ENCODE assay signal across 9 cellular contexts in the genomic region with DNA sequence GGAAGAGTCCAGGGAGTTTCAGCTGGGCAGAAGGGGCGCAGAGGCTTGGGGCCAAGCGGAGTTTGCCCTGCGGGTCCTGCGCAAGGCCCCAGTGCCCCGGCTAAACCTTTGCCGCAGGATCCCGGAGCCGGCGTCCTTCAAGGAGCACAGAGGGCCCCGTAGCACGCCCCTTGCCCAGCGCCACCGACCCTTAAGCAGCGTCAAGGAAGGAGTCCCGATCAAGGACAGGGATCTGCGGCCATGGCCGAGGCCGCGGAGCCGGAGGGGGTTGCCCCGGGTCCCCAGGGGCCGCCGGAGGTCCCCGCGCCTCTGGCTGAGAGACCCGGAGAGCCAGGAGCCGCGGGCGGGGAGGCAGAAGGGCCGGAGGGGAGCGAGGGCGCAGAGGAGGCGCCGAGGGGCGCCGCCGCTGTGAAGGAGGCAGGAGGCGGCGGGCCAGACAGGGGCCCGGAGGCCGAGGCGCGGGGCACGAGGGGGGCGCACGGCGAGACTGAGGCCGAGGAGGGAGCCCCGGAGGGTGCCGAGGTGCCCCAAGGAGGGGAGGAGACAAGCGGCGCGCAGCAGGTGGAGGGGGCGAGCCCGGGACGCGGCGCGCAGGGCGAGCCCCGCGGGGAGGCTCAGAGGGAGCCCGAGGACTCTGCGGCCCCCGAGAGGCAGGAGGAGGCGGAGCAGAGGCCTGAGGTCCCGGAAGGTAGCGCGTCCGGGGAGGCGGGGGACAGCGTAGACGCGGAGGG. TPM values are rescaled to one million over a fixed set of nuclear protein-coding genes. Genes with fewer than 3 reads are reported as not detected.
DNase-seq lines count a peak whose midpoint lies in the region; ATAC-seq lines count a peak whose summit lies in the region.
"Had no signal": no experiment of that assay in that cellular context is flagged by ENCODE, and none has a peak within 500 bp of the region (broad histone marks: within the 10 kb centered on the region; RNA-seq: fewer than 3 reads in every experiment).

No MANE protein-coding gene starts in this region.

- H3K4me1 ChIP-seq in HUES64 (ENCODE audit: insufficient read depth, low read length) (0 out of 2 replicates have a peak, but pooled peaks cover 3% of the 10 kb centered on the region), esophagus (ENCODE audit: control insufficient read depth in 2 of 2, insufficient read depth in 2 of 2, low read length in 1 of 2) (peaks cover 2 to 4% of the 10 kb centered on the region in 2 donors), trophoblast cell (ENCODE audit: control insufficient read depth in 1 of 2, insufficient read depth in 2 of 2, low read length in 2 of 2) (peaks cover 9 to 13% of the 10 kb centered on the region in 2 experiments)

- no peak overlapping the region for H3K27ac ChIP-seq in HUES64 (ENCODE audit: low read depth, low read length)
- no peak overlapping the region for H3K27ac ChIP-seq in esophagus (ENCODE audit: low read depth in 2 of 2, low read length in 1 of 2)
- H3K27ac ChIP-seq in trophoblast cell (ENCODE audit: low read depth, low read length): no peak overlapping the region

- no peak overlapping the region for H2BK12ac ChIP-seq in trophoblast cell (ENCODE audit: low read length)

- no peak overlapping the region for H2AFZ ChIP-seq in trophoblast cell (ENCODE audit: insufficient read depth, low read length, poor library complexity)

- H3K18ac ChIP-seq in trophoblast cell (ENCODE audit: low read length): no peak overlapping the region

- H3K9ac ChIP-seq in HUES64 (ENCODE audit: low read depth, low read length) (peak overlapping the region; percentile 68; the same call in 1 of the 2 replicates), trophoblast cell (ENCODE audit: low read length) (no peak overlapping the region)

- H3K4me2 ChIP-seq in trophoblast cell (ENCODE audit: low read length): peak overlapping the region; percentile 62

- H3K79me1 ChIP-seq in trophoblast cell (ENCODE audit: low read length): no peaks in the 10 kb centered on the region

- H3K36me3 ChIP-seq in HUES64 (ENCODE audit: insufficient read depth, low read length) (no peaks in the 10 kb centered on the region), esophagus (ENCODE audit: control insufficient read depth in 2 of 2, insufficient read depth in 2 of 2, low read length in 1 of 2) (no peaks in the 10 kb centered on the region), trophoblast cell (ENCODE audit: control insufficient read depth in 1 of 2, insufficient read depth in 2 of 2, low read length in 2 of 2) (no peaks in the 10 kb centered on the region)

- no peak overlapping the region for H2AK5ac ChIP-seq in trophoblast cell (ENCODE audit: low read length)

- whole genome bisulfite sequencing in HUES64: 1% methylated on average over 74 of the region's 74 CpGs
- 14 to 21% methylated on average over 52 to 74 of the region's 74 CpGs for WGBS in esophagus, 2 donors
- no CpG with 5 or more reads among the region's 74 CpGs for WGBS in trophoblast cell (ENCODE audit: extremely low coverage, insufficient coverage, insufficient read length)

- no peak overlapping the region for H4K8ac ChIP-seq in trophoblast cell (ENCODE audit: low read depth, low read length)

- no peak overlapping the region for H2BK120ac ChIP-seq in trophoblast cell (ENCODE audit: insufficient read depth, low read length, poor library complexity)

- H3K14ac ChIP-seq in trophoblast cell (ENCODE audit: low read length): no peak overlapping the region

- ATAC-seq in GM19351 (IDR thresholded peaks at IDR 0.05; ENCODE audit: unreplicated experiment): peak; percentile 76

- H4K91ac ChIP-seq in trophoblast cell (ENCODE audit: low read depth, low read length): no peak overlapping the region

- H2BK5ac ChIP-seq in trophoblast cell (ENCODE audit: low read depth, low read length, poor library complexity): no peak overlapping the region

- no peaks in the 10 kb centered on the region for H3K79me2 ChIP-seq in trophoblast cell (ENCODE audit: control insufficient read depth, insufficient read depth, low read length, poor library complexity)

- H4K12ac ChIP-seq in trophoblast cell (ENCODE audit: low read depth, low read length): no peak overlapping the region

- H3K4me3 ChIP-seq in HUES64 (ENCODE audit: low read length) (peak overlapping the region; percentile 49), esophagus (ENCODE audit: low read depth in 1 of 2, low read length in 2 of 2) (peak overlapping the region; percentile 15 to 31), trophoblast cell (ENCODE audit: low read depth, low read length) (peak overlapping the region; percentile 46)

- peaks cover 76% of the 10 kb centered on the region for H3K27me3 ChIP-seq in HUES64 (ENCODE audit: insufficient read depth, low read length)
- H3K27me3 ChIP-seq in esophagus (ENCODE audit: control insufficient read depth in 1 of 2, insufficient read depth in 2 of 2, low read length in 2 of 2): no peaks in the 10 kb centered on the region
- peaks cover 42% of the 10 kb centered on the region for H3K27me3 ChIP-seq in trophoblast cell (ENCODE audit: insufficient read depth, low read length)

- no peak overlapping the region for H3K4ac ChIP-seq in trophoblast cell (ENCODE audit: low read depth, low read length)

- H3K9me3 ChIP-seq in HUES64 (ENCODE audit: insufficient read depth, low read depth, low read length) (no peaks in the 10 kb centered on the region), esophagus (ENCODE audit: control insufficient read depth in 2 of 2, insufficient read depth in 1 of 2, low read depth in 1 of 2, low read length in 1 of 2) (no peaks in the 10 kb centered on the region), trophoblast cell (ENCODE audit: insufficient read depth, low read depth, low read length) (peaks cover 9% of the 10 kb centered on the region)

- no peak overlapping the region for H3K23ac ChIP-seq in trophoblast cell (ENCODE audit: low read length)

- no peak for DNase-seq in trophoblast cell
- no peak for DNase-seq in SHP77 (lab: John Stamatoyannopoulos, UW)
- no peak for DNase-seq in OCI-M1 (lab: John Stamatoyannopoulos, UW)
- no peak for DNase-seq in NCI-H187 (lab: John Stamatoyannopoulos, UW)
- no peak for DNase-seq in GOT3 (lab: John Stamatoyannopoulos, UW)

RNA-seq across cellular contexts. Expression of gene CLIC6, which starts 0.5 kb away (rescaled TPM):
- polyA plus RNA-seq in HUES64 (2013, experiment 1 of 2): 0.60 TPM
- polyA plus RNA-seq in HUES64 (2013, experiment 2 of 2): 1.2 TPM
- under 1 TPM; 0.45 to 0.68 TPM for polyA plus RNA-seq in esophagus
- 0.18 and 0.19 TPM in 2 replicates for polyA plus RNA-seq in trophoblast cell (2013)
- polyA plus RNA-seq: immature natural killer cell had no signal

RNA-seq across cellular contexts. Expression of gene RCAN1, which starts 54.4 kb away (rescaled TPM):
- 5.8 TPM for polyA plus RNA-seq in HUES64 (2013, experiment 1 of 2)
- 6.4 TPM for polyA plus RNA-seq in HUES64 (2013, experiment 2 of 2)
- polyA plus RNA-seq in esophagus: 1 to 10 TPM; 6.4 to 9.9 TPM
- 25.1 and 27.0 TPM in 2 replicates for polyA plus RNA-seq in trophoblast cell (2013)
